1 cellular context compared by ENCODE assay signal in the genomic region with DNA sequence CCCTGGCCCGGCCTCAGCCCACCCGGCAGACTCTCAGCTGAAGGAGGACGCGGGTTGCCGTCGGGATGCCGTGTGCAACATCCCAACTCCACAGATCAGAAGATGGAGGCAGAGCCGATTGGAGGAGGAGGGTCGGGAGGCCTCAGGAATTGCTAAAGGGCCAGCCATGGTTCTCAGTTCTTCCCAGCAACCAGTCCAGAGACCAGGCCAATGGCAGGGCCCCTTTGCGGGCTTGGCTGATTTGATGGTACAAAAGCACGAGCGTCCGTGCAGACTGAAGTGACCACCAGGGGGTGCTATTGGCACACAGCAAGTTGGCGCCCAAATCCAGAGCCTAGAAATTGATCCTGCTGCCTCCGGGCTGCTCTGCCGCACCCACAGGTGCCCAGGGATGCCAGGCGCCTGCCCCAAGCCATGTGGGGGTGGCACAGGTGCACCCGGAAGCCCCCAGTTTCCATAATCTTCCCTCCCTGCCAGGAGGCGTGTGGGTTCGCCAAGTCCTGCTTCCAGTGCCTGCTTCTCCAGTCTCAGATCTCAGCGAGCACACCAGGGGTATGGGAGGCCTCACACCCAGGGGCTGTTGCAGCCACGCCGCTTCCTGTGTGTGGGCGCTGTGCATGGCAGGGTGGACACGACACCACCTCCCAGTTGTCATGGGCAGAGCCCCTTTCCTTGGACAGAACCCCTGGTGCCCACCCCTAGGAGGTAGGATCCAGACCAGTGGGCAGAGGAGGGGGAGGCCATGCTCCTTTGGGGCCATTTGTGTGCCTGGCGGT.
TF ChIP-seq lines count a peak whose summit lies in the region.

No MANE protein-coding gene starts in this region.

TF ChIP-seq in HepG2, 621 proteins besides CTCF, POLR2A, EP300 and RAD21 (continued from another document):
- TF ChIP-seq, protein P1, sequence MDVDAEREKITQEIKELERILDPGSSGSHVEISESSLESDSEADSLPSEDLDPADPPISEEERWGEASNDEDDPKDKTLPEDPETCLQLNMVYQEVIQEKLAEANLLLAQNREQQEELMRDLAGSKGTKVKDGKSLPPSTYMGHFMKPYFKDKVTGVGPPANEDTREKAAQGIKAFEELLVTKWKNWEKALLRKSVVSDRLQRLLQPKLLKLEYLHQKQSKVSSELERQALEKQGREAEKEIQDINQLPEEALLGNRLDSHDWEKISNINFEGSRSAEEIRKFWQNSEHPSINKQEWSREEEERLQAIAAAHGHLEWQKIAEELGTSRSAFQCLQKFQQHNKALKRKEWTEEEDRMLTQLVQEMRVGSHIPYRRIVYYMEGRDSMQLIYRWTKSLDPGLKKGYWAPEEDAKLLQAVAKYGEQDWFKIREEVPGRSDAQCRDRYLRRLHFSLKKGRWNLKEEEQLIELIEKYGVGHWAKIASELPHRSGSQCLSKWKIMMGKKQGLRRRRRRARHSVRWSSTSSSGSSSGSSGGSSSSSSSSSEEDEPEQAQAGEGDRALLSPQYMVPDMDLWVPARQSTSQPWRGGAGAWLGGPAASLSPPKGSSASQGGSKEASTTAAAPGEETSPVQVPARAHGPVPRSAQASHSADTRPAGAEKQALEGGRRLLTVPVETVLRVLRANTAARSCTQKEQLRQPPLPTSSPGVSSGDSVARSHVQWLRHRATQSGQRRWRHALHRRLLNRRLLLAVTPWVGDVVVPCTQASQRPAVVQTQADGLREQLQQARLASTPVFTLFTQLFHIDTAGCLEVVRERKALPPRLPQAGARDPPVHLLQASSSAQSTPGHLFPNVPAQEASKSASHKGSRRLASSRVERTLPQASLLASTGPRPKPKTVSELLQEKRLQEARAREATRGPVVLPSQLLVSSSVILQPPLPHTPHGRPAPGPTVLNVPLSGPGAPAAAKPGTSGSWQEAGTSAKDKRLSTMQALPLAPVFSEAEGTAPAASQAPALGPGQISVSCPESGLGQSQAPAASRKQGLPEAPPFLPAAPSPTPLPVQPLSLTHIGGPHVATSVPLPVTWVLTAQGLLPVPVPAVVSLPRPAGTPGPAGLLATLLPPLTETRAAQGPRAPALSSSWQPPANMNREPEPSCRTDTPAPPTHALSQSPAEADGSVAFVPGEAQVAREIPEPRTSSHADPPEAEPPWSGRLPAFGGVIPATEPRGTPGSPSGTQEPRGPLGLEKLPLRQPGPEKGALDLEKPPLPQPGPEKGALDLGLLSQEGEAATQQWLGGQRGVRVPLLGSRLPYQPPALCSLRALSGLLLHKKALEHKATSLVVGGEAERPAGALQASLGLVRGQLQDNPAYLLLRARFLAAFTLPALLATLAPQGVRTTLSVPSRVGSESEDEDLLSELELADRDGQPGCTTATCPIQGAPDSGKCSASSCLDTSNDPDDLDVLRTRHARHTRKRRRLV (CRISPR knock-in tag; IDR thresholded peaks at IDR 0.05) = peak; percentile 68; the same call in 1 of the 2 replicates
- TF ChIP-seq, protein P2, sequence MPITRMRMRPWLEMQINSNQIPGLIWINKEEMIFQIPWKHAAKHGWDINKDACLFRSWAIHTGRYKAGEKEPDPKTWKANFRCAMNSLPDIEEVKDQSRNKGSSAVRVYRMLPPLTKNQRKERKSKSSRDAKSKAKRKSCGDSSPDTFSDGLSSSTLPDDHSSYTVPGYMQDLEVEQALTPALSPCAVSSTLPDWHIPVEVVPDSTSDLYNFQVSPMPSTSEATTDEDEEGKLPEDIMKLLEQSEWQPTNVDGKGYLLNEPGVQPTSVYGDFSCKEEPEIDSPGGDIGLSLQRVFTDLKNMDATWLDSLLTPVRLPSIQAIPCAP (CRISPR knock-in tag; IDR thresholded peaks at IDR 0.05; ENCODE audit: low read depth) = peak; percentile 42; the same call in 1 of the 2 replicates
- no peak for TF ChIP-seq CHD2 (IDR thresholded peaks at IDR 0.05; ENCODE audit: low read depth, low read length)
- TF ChIP-seq, protein P3, sequence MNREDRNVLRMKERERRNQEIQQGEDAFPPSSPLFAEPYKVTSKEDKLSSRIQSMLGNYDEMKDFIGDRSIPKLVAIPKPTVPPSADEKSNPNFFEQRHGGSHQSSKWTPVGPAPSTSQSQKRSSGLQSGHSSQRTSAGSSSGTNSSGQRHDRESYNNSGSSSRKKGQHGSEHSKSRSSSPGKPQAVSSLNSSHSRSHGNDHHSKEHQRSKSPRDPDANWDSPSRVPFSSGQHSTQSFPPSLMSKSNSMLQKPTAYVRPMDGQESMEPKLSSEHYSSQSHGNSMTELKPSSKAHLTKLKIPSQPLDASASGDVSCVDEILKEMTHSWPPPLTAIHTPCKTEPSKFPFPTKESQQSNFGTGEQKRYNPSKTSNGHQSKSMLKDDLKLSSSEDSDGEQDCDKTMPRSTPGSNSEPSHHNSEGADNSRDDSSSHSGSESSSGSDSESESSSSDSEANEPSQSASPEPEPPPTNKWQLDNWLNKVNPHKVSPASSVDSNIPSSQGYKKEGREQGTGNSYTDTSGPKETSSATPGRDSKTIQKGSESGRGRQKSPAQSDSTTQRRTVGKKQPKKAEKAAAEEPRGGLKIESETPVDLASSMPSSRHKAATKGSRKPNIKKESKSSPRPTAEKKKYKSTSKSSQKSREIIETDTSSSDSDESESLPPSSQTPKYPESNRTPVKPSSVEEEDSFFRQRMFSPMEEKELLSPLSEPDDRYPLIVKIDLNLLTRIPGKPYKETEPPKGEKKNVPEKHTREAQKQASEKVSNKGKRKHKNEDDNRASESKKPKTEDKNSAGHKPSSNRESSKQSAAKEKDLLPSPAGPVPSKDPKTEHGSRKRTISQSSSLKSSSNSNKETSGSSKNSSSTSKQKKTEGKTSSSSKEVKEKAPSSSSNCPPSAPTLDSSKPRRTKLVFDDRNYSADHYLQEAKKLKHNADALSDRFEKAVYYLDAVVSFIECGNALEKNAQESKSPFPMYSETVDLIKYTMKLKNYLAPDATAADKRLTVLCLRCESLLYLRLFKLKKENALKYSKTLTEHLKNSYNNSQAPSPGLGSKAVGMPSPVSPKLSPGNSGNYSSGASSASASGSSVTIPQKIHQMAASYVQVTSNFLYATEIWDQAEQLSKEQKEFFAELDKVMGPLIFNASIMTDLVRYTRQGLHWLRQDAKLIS (CRISPR knock-in tag; IDR thresholded peaks at IDR 0.05) = no peak
